Comparison of ENCODE assay signal across 8 cellular contexts in genomic region chr3:142447852-142448315, GRCh38. TPM values are rescaled to one million over a fixed set of nuclear protein-coding genes. Genes with fewer than 3 reads are reported as not detected.
A peak's percentile ranks its signal among the peaks of the same experiment; 100 is the strongest.
DNase-seq lines count a peak whose midpoint lies in the region; FAIRE-seq and TF ChIP-seq lines count a peak whose summit lies in the region.

XRN1 (minus strand) TSS chr3:142448037; CDS start chr3:142447944, 93 bp downstream.

- no peaks in the 10 kb centered on the region for H3K27me3 ChIP-seq in neuronal stem cell (ENCODE audit: control insufficient read depth in 3 of 3, insufficient read depth in 3 of 3, low read depth in 1 of 3, low read length in 3 of 3)
- no peaks in the 10 kb centered on the region for H3K27me3 ChIP-seq in subcutaneous abdominal adipose tissue (ENCODE audit: control insufficient read depth in 5 of 5, insufficient read depth in 4 of 5, low read length in 5 of 5)

- no CpG with 5 or more reads among the region's 40 CpGs for WGBS in neuronal stem cell (ENCODE audit: extremely low coverage in 2 of 2, insufficient read length in 2 of 2, insufficient replicate concordance in 1 of 2), 2 donors

- H3K4me2 ChIP-seq in neuronal stem cell (ENCODE audit: insufficient read depth, low read length, poor library complexity, severe bottlenecking) = peak within 1 kb of the TSS; percentile 67

- no peak within 1 kb of the TSS for H2BK15ac ChIP-seq in neuronal stem cell (ENCODE audit: low read length)

- H2AK5ac ChIP-seq in neuronal stem cell (ENCODE audit: low read depth, low read length) = no peak within 1 kb of the TSS

- H3K79me1 ChIP-seq in neuronal stem cell (ENCODE audit: low read depth, low read length) = no peaks in the 10 kb centered on the region

- H4K91ac ChIP-seq in neuronal stem cell (ENCODE audit: low read depth, low read length, poor library complexity) = no peak within 1 kb of the TSS

- no peak for FAIRE-seq in frontal cortex (lab: Jason Lieb, UNC)

- H2AFZ ChIP-seq in neuronal stem cell (ENCODE audit: low read length) = peak within 1 kb of the TSS; percentile 86

- H3K4me1 ChIP-seq in neuronal stem cell (ENCODE audit: control insufficient read depth in 2 of 2, insufficient read depth in 1 of 2, low read depth in 1 of 2, low read length in 2 of 2) (peaks cover 0 to 7% of the 10 kb centered on the region in 2 donors), subcutaneous abdominal adipose tissue (ENCODE audit: control insufficient read depth in 5 of 5, insufficient read depth in 5 of 5, low read length in 5 of 5) (peaks cover 6 to 29% (median 23%) of the 10 kb centered on the region in 5 donors)

- no peak within 1 kb of the TSS for H2BK12ac ChIP-seq in neuronal stem cell (ENCODE audit: low read length)

- no peak within 1 kb of the TSS for H4K8ac ChIP-seq in neuronal stem cell (ENCODE audit: low read depth, low read length)

- peaks cover 31% of the 10 kb centered on the region for H3K36me3 Mint-ChIP-seq in activated naive CD4-positive, alpha-beta T cell treated with anti-CD3 and anti-CD28 coated beads for 36 hours (ENCODE audit: low read depth)

- H2BK5ac ChIP-seq in neuronal stem cell (ENCODE audit: low read length) = no peak within 1 kb of the TSS

- H3K4me3 ChIP-seq in HFF-Myc (replicated peaks; ENCODE audit: low read depth, low read length) (peak within 1 kb of the TSS; percentile 99), NB4 (ENCODE audit: low read depth, low read length) (peak within 1 kb of the TSS; percentile 98), neuronal stem cell (ENCODE audit: low read length in 2 of 2) (peak within 1 kb of the TSS; percentile 90 to 100), subcutaneous abdominal adipose tissue (ENCODE audit: low read depth in 1 of 5, low read length in 5 of 5) (peak within 1 kb of the TSS; percentile 99 to 100 (median 100))

- H3K9me3 Mint-ChIP-seq in activated naive CD4-positive, alpha-beta T cell treated with anti-CD3 and anti-CD28 coated beads for 36 hours = no peaks in the 10 kb centered on the region

- DNase-seq in GM04503 (ENCODE audit: low read depth) (peak; percentile 68), HFF-Myc (ENCODE audit: extremely low read depth, low read depth) (peak; percentile 52), NB4 (ENCODE audit: low read depth) (peak; percentile 93), SK-N-DZ (ENCODE audit: low spot score) (peak; percentile 87), frontal cortex (ENCODE audit: low spot score in 2 of 2) (peak; percentile 82 to 94), neuronal stem cell (ENCODE audit: low spot score) (peak; percentile 92)
- peak; percentile 97 for DNase-seq in activated naive CD4-positive, alpha-beta T cell treated with anti-CD3 and anti-CD28 coated beads for 36 hours

- CTCF ChIA-PET in activated naive CD4-positive, alpha-beta T cell treated with anti-CD3 and anti-CD28 coated beads for 36 hours (lab: Charles Lee) = interaction anchor here (0.9 kb wide), 1 partner anchor 51 kb away, joined by 3 read pairs; no protein-coding TSS in a partner anchor

- TF ChIP-seq POLR2A in NB4 (IDR thresholded peaks at IDR 0.05; ENCODE audit: extremely low read depth, insufficient read length) = peak; percentile 90

- TF ChIP-seq CTCF in HFF-Myc (IDR thresholded peaks at IDR 0.05; ENCODE audit: low read depth, low read length, missing control alignments) = no peak
- no peak for TF ChIP-seq CTCF in NB4 (IDR thresholded peaks at IDR 0.05; ENCODE audit: low read depth, low read length)

- H3K4me3 Mint-ChIP-seq in activated naive CD4-positive, alpha-beta T cell treated with anti-CD3 and anti-CD28 coated beads for 36 hours = peak within 1 kb of the TSS; percentile 98

- H3K36me3 ChIP-seq in neuronal stem cell (replicated peaks in 1 of 2; ENCODE audit: control insufficient read depth in 2 of 2, insufficient read depth in 2 of 2, low read length in 2 of 2) (peaks cover 0 to 39% of the 10 kb centered on the region in 2 donors), subcutaneous abdominal adipose tissue (ENCODE audit: control insufficient read depth in 5 of 5, insufficient read depth in 5 of 5, low read length in 5 of 5) (peaks cover 9 to 25% (median 14%) of the 10 kb centered on the region in 5 donors)

- H3K4ac ChIP-seq in neuronal stem cell (ENCODE audit: low read length) = no peak within 1 kb of the TSS

- H3K4me1 Mint-ChIP-seq in activated naive CD4-positive, alpha-beta T cell treated with anti-CD3 and anti-CD28 coated beads for 36 hours (ENCODE audit: low read depth) = peaks cover 30% of the 10 kb centered on the region

- H3K9me3 ChIP-seq in neuronal stem cell (replicated peaks in 1 of 2; ENCODE audit: control insufficient read depth in 2 of 2, insufficient read depth in 1 of 2, low read depth in 1 of 2, low read length in 2 of 2) = peaks cover 0 to 9% of the 10 kb centered on the region in 2 donors
- H3K9me3 ChIP-seq in subcutaneous abdominal adipose tissue (ENCODE audit: control insufficient read depth in 5 of 5, low read length in 5 of 5) = no peaks in the 10 kb centered on the region

- no peaks in the 10 kb centered on the region for H3K27me3 Mint-ChIP-seq in activated naive CD4-positive, alpha-beta T cell treated with anti-CD3 and anti-CD28 coated beads for 36 hours (ENCODE audit: low read depth)

- peak within 1 kb of the TSS; percentile 90 for H3K9ac ChIP-seq in neuronal stem cell (ENCODE audit: low read depth, low read length, poor library complexity)
- peak within 1 kb of the TSS; percentile 98 to 100 (median 100) for H3K9ac ChIP-seq in subcutaneous abdominal adipose tissue (ENCODE audit: low read length in 5 of 5)

- intact Hi-C loops in activated naive CD4-positive, alpha-beta T cell treated with anti-CD3 and anti-CD28 coated beads for 36 hours (cut with micrococcal nuclease) = loop anchor here (1.0 to 10.0 kb wide), 14 partner anchors 17 to 1525 kb away; partner anchors contain the start of genes ATP1B3, GK5, RNF7 and SLC25A36

- no peak within 1 kb of the TSS for H2BK120ac ChIP-seq in neuronal stem cell (ENCODE audit: low read depth, low read length)

- H3K27ac ChIP-seq in neuronal stem cell (replicated peaks; ENCODE audit: low read length) (peak within 1 kb of the TSS; percentile 72), subcutaneous abdominal adipose tissue (ENCODE audit: low read depth, low read length) (peak within 1 kb of the TSS; percentile 99)

- peak within 1 kb of the TSS; percentile 74 for H3K18ac ChIP-seq in neuronal stem cell (ENCODE audit: low read length)

- peak within 1 kb of the TSS; percentile 47 for H3K23ac ChIP-seq in neuronal stem cell (ENCODE audit: low read depth, low read length, poor library complexity)

- no peak within 1 kb of the TSS for H3K14ac ChIP-seq in neuronal stem cell (ENCODE audit: low read length)

- H3K27ac Mint-ChIP-seq in activated naive CD4-positive, alpha-beta T cell treated with anti-CD3 and anti-CD28 coated beads for 36 hours = peak within 1 kb of the TSS; percentile 100

RNA-seq across cellular contexts. Expression of gene XRN1, which starts in this region (rescaled TPM):
- 6.2 and 8.4 TPM in 2 replicates for polyA plus RNA-seq in SK-N-DZ (2014; cell fraction: cytosol; rRNA removed)
- polyA plus RNA-seq in SK-N-DZ (2014; cell fraction: nucleus; rRNA removed) = 9.0 and 10.1 TPM in 2 replicates
- total RNA-seq in activated naive CD4-positive, alpha-beta T cell treated with anti-CD3 and anti-CD28 coated beads for 36 hours = 10 to 100 TPM; 63.9 to 64.5 TPM
- 61.1 TPM for total RNA-seq in frontal cortex
- polyA plus RNA-seq in neuronal stem cell (2013, experiment 1 of 2) = 10.5 TPM
- 10.0 TPM for polyA plus RNA-seq in neuronal stem cell (2013, experiment 2 of 2)

Comparison
In these comparisons a context has a peak if more than half of its experiments do, and no peak if none do; other contexts are left out.
1. Peak in every context shown above with its lines: DNase-seq, H3K4me3 ChIP-seq and H3K27ac ChIP-seq.